In genomic region chr15:51576911-51577500, GRCh38 we compare ENCODE assay signal across 12 cellular contexts. TPM values are rescaled to one million over a fixed set of nuclear protein-coding genes. Genes with fewer than 3 reads are reported as not detected.
DNase-seq lines count a peak whose midpoint lies in the region; ATAC-seq, FAIRE-seq and TF ChIP-seq lines count a peak whose summit lies in the region.
"Had no signal": no experiment of that assay in that cellular context is flagged by ENCODE, and none has a peak within 500 bp of the region (broad histone marks: within the 10 kb centered on the region; RNA-seq: fewer than 3 reads in every experiment).

No MANE protein-coding gene starts in this region.

- peaks cover 2% of the 10 kb centered on the region for H3K9me3 Mint-ChIP-seq in astrocyte (ENCODE audit: unreplicated experiment)
- H3K9me3 Mint-ChIP-seq in activated T-helper 1 cell treated with anti-CD3 and anti-CD28 coated beads, Interleukin-12 subunit alpha, Interleukin-12 subunit beta, Interleukin-2, Interleukin-4 antibody, amounts not matched to agents 30 ng/mL and 10 ng/mL and 1 ng/mL, durations not matched to agents 14 hours and 24 hours and 36 hours = no peaks in the 10 kb centered on the region
- no peaks in the 10 kb centered on the region for H3K9me3 Mint-ChIP-seq in activated CD4-positive, alpha-beta T cell treated with anti-CD3 and anti-CD28 coated beads, Interleukin-2, amount 10 ng/mL, durations not matched to agents 24 days and 14 days

- no peaks in the 10 kb centered on the region for H3K27me3 ChIP-seq in astrocyte (ENCODE audit: insufficient read depth, low read length)
- H3K27me3 ChIP-seq in tibial artery = no peaks in the 10 kb centered on the region

- H3K9ac ChIP-seq in astrocyte (ENCODE audit: low read length) = no peak overlapping the region

- no peak for FAIRE-seq in astrocyte (lab: Jason Lieb, UNC)
- FAIRE-seq: G401.6, RCC 7860 had no signal

- no peaks in the 10 kb centered on the region for H3K9me3 ChIP-seq in astrocyte (ENCODE audit: insufficient read depth, low read depth, low read length)
- peaks cover 0 to 3% (median 0%) of the 10 kb centered on the region in 3 donors for H3K9me3 ChIP-seq in tibial artery

- no peak overlapping the region for H2AFZ ChIP-seq in astrocyte (ENCODE audit: low read depth, low read length)

- no peaks in the 10 kb centered on the region for H3K36me3 Mint-ChIP-seq in astrocyte (ENCODE audit: low read depth, unreplicated experiment)
- H3K36me3 Mint-ChIP-seq in activated T-helper 1 cell treated with anti-CD3 and anti-CD28 coated beads, Interleukin-12 subunit alpha, Interleukin-12 subunit beta, Interleukin-2, Interleukin-4 antibody, amounts not matched to agents 30 ng/mL and 10 ng/mL and 1 ng/mL, durations not matched to agents 14 hours and 24 hours and 36 hours (ENCODE audit: low read depth) = no peaks in the 10 kb centered on the region
- no peaks in the 10 kb centered on the region for H3K36me3 Mint-ChIP-seq in activated CD4-positive, alpha-beta T cell treated with anti-CD3 and anti-CD28 coated beads, Interleukin-2, amount 10 ng/mL, durations not matched to agents 24 days and 14 days (ENCODE audit: low read depth)

- ATAC-seq in HG03521 (IDR thresholded peaks at IDR 0.05; ENCODE audit: unreplicated experiment) (no peak), GM19463 (IDR thresholded peaks at IDR 0.05; ENCODE audit: unreplicated experiment) (no peak)

- no peak overlapping the region for H3K27ac Mint-ChIP-seq in astrocyte (ENCODE audit: unreplicated experiment)
- no peak overlapping the region for H3K27ac Mint-ChIP-seq in activated T-helper 1 cell treated with anti-CD3 and anti-CD28 coated beads, Interleukin-12 subunit alpha, Interleukin-12 subunit beta, Interleukin-2, Interleukin-4 antibody, amounts not matched to agents 30 ng/mL and 10 ng/mL and 1 ng/mL, durations not matched to agents 14 hours and 24 hours and 36 hours
- no peak overlapping the region for H3K27ac Mint-ChIP-seq in activated CD4-positive, alpha-beta T cell treated with anti-CD3 and anti-CD28 coated beads, Interleukin-2, amount 10 ng/mL, durations not matched to agents 24 days and 14 days

- no peak overlapping the region for H3K27ac ChIP-seq in astrocyte (ENCODE audit: low read depth, low read length)
- peak overlapping the region; percentile 13 to 33 for H3K27ac ChIP-seq in tibial artery

- DNase-seq in astrocyte (ENCODE audit: low read depth) = peak; percentile 14
- DNase-seq in iris pigment epithelial cell (ENCODE audit: low read depth) = peak; percentile 88
- peak in 1 of 2 donors; percentile 30 for DNase-seq in tibial artery
- no peak for DNase-seq in activated T-helper 1 cell treated with anti-CD3 and anti-CD28 coated beads, Interleukin-12 subunit alpha, Interleukin-12 subunit beta, Interleukin-2, Interleukin-4 antibody, amounts not matched to agents 30 ng/mL and 10 ng/mL and 1 ng/mL, durations not matched to agents 14 hours and 24 hours and 36 hours (ENCODE audit: low spot score)
- no peak for DNase-seq in activated CD4-positive, alpha-beta T cell treated with anti-CD3 and anti-CD28 coated beads, Interleukin-2, amount 10 ng/mL, durations not matched to agents 24 days and 14 days
- DNase-seq: hypothalamus, nucleus accumbens had no signal

- H3K4me1 ChIP-seq in astrocyte (ENCODE audit: insufficient read depth, low read length) (no peaks in the 10 kb centered on the region), tibial artery (peaks cover 0 to 22% (median 12%) of the 10 kb centered on the region in 4 donors)

- H3K36me3 ChIP-seq in astrocyte (ENCODE audit: insufficient read depth, low read length) (no peaks in the 10 kb centered on the region), tibial artery (no peaks in the 10 kb centered on the region)

- H3K4me1 Mint-ChIP-seq in astrocyte (ENCODE audit: low read depth, unreplicated experiment) = no peaks in the 10 kb centered on the region
- no peaks in the 10 kb centered on the region for H3K4me1 Mint-ChIP-seq in activated T-helper 1 cell treated with anti-CD3 and anti-CD28 coated beads, Interleukin-12 subunit alpha, Interleukin-12 subunit beta, Interleukin-2, Interleukin-4 antibody, amounts not matched to agents 30 ng/mL and 10 ng/mL and 1 ng/mL, durations not matched to agents 14 hours and 24 hours and 36 hours (ENCODE audit: low read depth)
- H3K4me1 Mint-ChIP-seq in activated CD4-positive, alpha-beta T cell treated with anti-CD3 and anti-CD28 coated beads, Interleukin-2, amount 10 ng/mL, durations not matched to agents 24 days and 14 days = no peaks in the 10 kb centered on the region

- no peak overlapping the region for H3K4me3 Mint-ChIP-seq in astrocyte (ENCODE audit: unreplicated experiment)
- H3K4me3 Mint-ChIP-seq in activated T-helper 1 cell treated with anti-CD3 and anti-CD28 coated beads, Interleukin-12 subunit alpha, Interleukin-12 subunit beta, Interleukin-2, Interleukin-4 antibody, amounts not matched to agents 30 ng/mL and 10 ng/mL and 1 ng/mL, durations not matched to agents 14 hours and 24 hours and 36 hours = no peak overlapping the region
- no peak overlapping the region for H3K4me3 Mint-ChIP-seq in activated CD4-positive, alpha-beta T cell treated with anti-CD3 and anti-CD28 coated beads, Interleukin-2, amount 10 ng/mL, durations not matched to agents 24 days and 14 days

- TF ChIP-seq RAD21 in Ishikawa (IDR thresholded peaks at IDR 0.05; ENCODE audit: low read depth) = no peak

- H4K20me1 ChIP-seq in astrocyte (ENCODE audit: insufficient read depth, low read length) = no peaks in the 10 kb centered on the region

- no peak overlapping the region for H3K4me2 ChIP-seq in astrocyte (ENCODE audit: low read length)

- H3K4me3 ChIP-seq in astrocyte (ENCODE audit: insufficient read depth, low read depth, low read length) = no peak overlapping the region
- H3K4me3 ChIP-seq in tibial artery = no peak overlapping the region

- no peaks in the 10 kb centered on the region for H3K27me3 Mint-ChIP-seq in astrocyte (ENCODE audit: low read depth, unreplicated experiment)
- peaks cover 8% of the 10 kb centered on the region for H3K27me3 Mint-ChIP-seq in activated T-helper 1 cell treated with anti-CD3 and anti-CD28 coated beads, Interleukin-12 subunit alpha, Interleukin-12 subunit beta, Interleukin-2, Interleukin-4 antibody, amounts not matched to agents 30 ng/mL and 10 ng/mL and 1 ng/mL, durations not matched to agents 14 hours and 24 hours and 36 hours (ENCODE audit: insufficient read depth)
- no peaks in the 10 kb centered on the region for H3K27me3 Mint-ChIP-seq in activated CD4-positive, alpha-beta T cell treated with anti-CD3 and anti-CD28 coated beads, Interleukin-2, amount 10 ng/mL, durations not matched to agents 24 days and 14 days

- TF ChIP-seq CTCF in astrocyte (IDR thresholded peaks at IDR 0.05; ENCODE audit: insufficient read depth, low read depth, low read length) (no peak), tibial artery (IDR thresholded peaks at IDR 0.05) (no peak)

- TF ChIP-seq EP300 in Ishikawa (IDR thresholded peaks at IDR 0.05; ENCODE audit: borderline replicate concordance) = no peak

- peaks cover 4% of the 10 kb centered on the region for H3K79me2 ChIP-seq in astrocyte (ENCODE audit: insufficient read depth, low read length)

- intact Hi-C loops in tibial artery (cut with DNase I; ENCODE audit: low total_unique reads) = no loop called here
- intact Hi-C loops in activated T-helper 1 cell treated with anti-CD3 and anti-CD28 coated beads, Interleukin-12 subunit alpha, Interleukin-12 subunit beta, Interleukin-2, Interleukin-4 antibody, amounts not matched to agents 30 ng/mL and 10 ng/mL and 1 ng/mL, durations not matched to agents 14 hours and 24 hours and 36 hours (cut with micrococcal nuclease) = no loop called here
- intact Hi-C loops in activated CD4-positive, alpha-beta T cell treated with anti-CD3 and anti-CD28 coated beads, Interleukin-2, amount 10 ng/mL, durations not matched to agents 24 days and 14 days (cut with micrococcal nuclease) = no loop called here

TF ChIP-seq in Ishikawa, 13 proteins besides CTCF, POLR2A, EP300 and RAD21:
- TF ChIP-seq CEBPB (IDR thresholded peaks at IDR 0.05) = peak; percentile 70
- TF ChIP-seq, protein P1, sequence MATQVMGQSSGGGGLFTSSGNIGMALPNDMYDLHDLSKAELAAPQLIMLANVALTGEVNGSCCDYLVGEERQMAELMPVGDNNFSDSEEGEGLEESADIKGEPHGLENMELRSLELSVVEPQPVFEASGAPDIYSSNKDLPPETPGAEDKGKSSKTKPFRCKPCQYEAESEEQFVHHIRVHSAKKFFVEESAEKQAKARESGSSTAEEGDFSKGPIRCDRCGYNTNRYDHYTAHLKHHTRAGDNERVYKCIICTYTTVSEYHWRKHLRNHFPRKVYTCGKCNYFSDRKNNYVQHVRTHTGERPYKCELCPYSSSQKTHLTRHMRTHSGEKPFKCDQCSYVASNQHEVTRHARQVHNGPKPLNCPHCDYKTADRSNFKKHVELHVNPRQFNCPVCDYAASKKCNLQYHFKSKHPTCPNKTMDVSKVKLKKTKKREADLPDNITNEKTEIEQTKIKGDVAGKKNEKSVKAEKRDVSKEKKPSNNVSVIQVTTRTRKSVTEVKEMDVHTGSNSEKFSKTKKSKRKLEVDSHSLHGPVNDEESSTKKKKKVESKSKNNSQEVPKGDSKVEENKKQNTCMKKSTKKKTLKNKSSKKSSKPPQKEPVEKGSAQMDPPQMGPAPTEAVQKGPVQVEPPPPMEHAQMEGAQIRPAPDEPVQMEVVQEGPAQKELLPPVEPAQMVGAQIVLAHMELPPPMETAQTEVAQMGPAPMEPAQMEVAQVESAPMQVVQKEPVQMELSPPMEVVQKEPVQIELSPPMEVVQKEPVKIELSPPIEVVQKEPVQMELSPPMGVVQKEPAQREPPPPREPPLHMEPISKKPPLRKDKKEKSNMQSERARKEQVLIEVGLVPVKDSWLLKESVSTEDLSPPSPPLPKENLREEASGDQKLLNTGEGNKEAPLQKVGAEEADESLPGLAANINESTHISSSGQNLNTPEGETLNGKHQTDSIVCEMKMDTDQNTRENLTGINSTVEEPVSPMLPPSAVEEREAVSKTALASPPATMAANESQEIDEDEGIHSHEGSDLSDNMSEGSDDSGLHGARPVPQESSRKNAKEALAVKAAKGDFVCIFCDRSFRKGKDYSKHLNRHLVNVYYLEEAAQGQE (IDR thresholded peaks at IDR 0.05; ENCODE audit: low read depth) = no peak
- no peak for TF ChIP-seq EGR1 (IDR thresholded peaks at IDR 0.05)
- no peak for TF ChIP-seq NFIC (IDR thresholded peaks at IDR 0.05)

RNA-seq across cellular contexts. Expression of gene DMXL2, which starts 45.6 kb away (rescaled TPM):
- 17.8 and 19.0 TPM in 2 replicates for total RNA-seq in astrocyte
- 2.4 and 3.8 TPM in 2 replicates for total RNA-seq in activated T-helper 1 cell treated with anti-CD3 and anti-CD28 coated beads, Interleukin-12 subunit alpha, Interleukin-12 subunit beta, Interleukin-2, Interleukin-4 antibody, amounts not matched to agents 30 ng/mL and 10 ng/mL and 1 ng/mL, durations not matched to agents 14 hours and 24 hours and 36 hours
- total RNA-seq in activated CD4-positive, alpha-beta T cell treated with anti-CD3 and anti-CD28 coated beads, Interleukin-2, amount 10 ng/mL, durations not matched to agents 24 days and 14 days = 3.4 and 4.6 TPM in 2 replicates

Comparison
In these comparisons a context has a peak if more than half of its experiments do, and no peak if none do; other contexts are left out.
1. DNase-seq: peak in astrocyte (single experiment) and iris pigment epithelial cell (single experiment); none in activated T-helper 1 cell treated with anti-CD3 and anti-CD28 coated beads, Interleukin-12 subunit alpha, Interleukin-12 subunit beta, Interleukin-2, Interleukin-4 antibody, amounts not matched to agents 30 ng/mL and 10 ng/mL and 1 ng/mL, durations not matched to agents 14 hours and 24 hours and 36 hours (single experiment) and activated CD4-positive, alpha-beta T cell treated with anti-CD3 and anti-CD28 coated beads, Interleukin-2, amount 10 ng/mL, durations not matched to agents 24 days and 14 days (single experiment).